ENCODE assay signal across 13 cellular contexts in genomic region chr2:189477756-189478155, GRCh38.
"Had no signal": no experiment of that assay in that cellular context is flagged by ENCODE, and none has a peak within 500 bp of the region (broad histone marks: within the 10 kb centered on the region; RNA-seq: fewer than 3 reads in every experiment).

No MANE protein-coding gene starts in this region.

- H3K27me3 ChIP-seq: cardiac muscle cell, foreskin keratinocyte, heart left ventricle, stomach had no signal

- H3K4me1 ChIP-seq: foreskin keratinocyte, heart left ventricle, stomach had no signal

- H3K27ac Mint-ChIP-seq: activated CD8-positive, alpha-beta memory T cell treated with anti-CD3 and anti-CD28 coated beads, Interleukin-2, amount 10 ng/mL, durations not matched to agents 7 days and 5 days; nephron; T-helper 1 cell treated with Interleukin-12 subunit alpha and Interleukin-12 subunit beta and Interleukin-4 antibody, amounts not matched to agents 30 μg/mL and 1 μg/mL, for 36 hours had no signal

- H3K4me3 Mint-ChIP-seq: activated CD8-positive, alpha-beta memory T cell treated with anti-CD3 and anti-CD28 coated beads, Interleukin-2, amount 10 ng/mL, durations not matched to agents 7 days and 5 days; activated T-cell treated with anti-CD3 and anti-CD28 coated beads, Interleukin-2, amount 50 U/mL, for 4 hours; nephron; T-helper 1 cell treated with Interleukin-12 subunit alpha and Interleukin-12 subunit beta and Interleukin-4 antibody, amounts not matched to agents 30 μg/mL and 1 μg/mL, for 36 hours had no signal

- H3K27ac ChIP-seq: cardiac muscle cell, foreskin keratinocyte, heart left ventricle, stomach, thoracic aorta had no signal

- DNase-seq: activated CD8-positive, alpha-beta memory T cell treated with anti-CD3 and anti-CD28 coated beads, Interleukin-2, amount 10 ng/mL, durations not matched to agents 7 days and 5 days; activated gamma-delta T cell; activated T-cell treated with anti-CD3 and anti-CD28 coated beads, Interleukin-2, amount 50 U/mL, for 4 hours; foreskin keratinocyte; heart left ventricle; mucosa of descending colon; stimulated activated CD4-positive, alpha-beta T cell treated with anti-CD3 and anti-CD28 coated beads, Interleukin-4, amount 100 ng/mL, for 1 hour; stomach had no signal

- H3K9me3 ChIP-seq: heart left ventricle, mucosa of descending colon, stomach, thoracic aorta had no signal

- H3K27me3 Mint-ChIP-seq: activated CD8-positive, alpha-beta memory T cell treated with anti-CD3 and anti-CD28 coated beads, Interleukin-2, amount 10 ng/mL, durations not matched to agents 7 days and 5 days had no signal

- H3K9me3 Mint-ChIP-seq: activated T-cell treated with anti-CD3 and anti-CD28 coated beads, Interleukin-2, amount 50 U/mL, for 4 hours; nephron; T-helper 1 cell treated with Interleukin-12 subunit alpha and Interleukin-12 subunit beta and Interleukin-4 antibody, amounts not matched to agents 30 μg/mL and 1 μg/mL, for 36 hours had no signal

- H3K4me3 ChIP-seq: cardiac muscle cell, heart left ventricle, mucosa of descending colon, stomach, thoracic aorta had no signal

- ATAC-seq: activated CD4-positive, CD25-positive, alpha-beta regulatory T cell treated with anti-CD3 and anti-CD28 coated beads, Interleukin-2, amount 50 U/mL, for 24 hours; activated CD8-positive, alpha-beta memory T cell treated with anti-CD3 and anti-CD28 coated beads, Interleukin-2, amount 10 ng/mL, durations not matched to agents 7 days and 5 days; activated T-cell treated with anti-CD3 and anti-CD28 coated beads, Interleukin-2, amount 50 U/mL, for 4 hours; foreskin keratinocyte; heart left ventricle; mucosa of descending colon had no signal

- H3K4me1 Mint-ChIP-seq: activated CD8-positive, alpha-beta memory T cell treated with anti-CD3 and anti-CD28 coated beads, Interleukin-2, amount 10 ng/mL, durations not matched to agents 7 days and 5 days; nephron had no signal
